ENCODE assay signal across 26 cellular contexts in genomic region chr20:64023278-64024140, GRCh38. TPM values are rescaled to one million over a fixed set of nuclear protein-coding genes. Genes with fewer than 3 reads are reported as not detected.
"Had no signal": no experiment of that assay in that cellular context is flagged by ENCODE, and none has a peak within 500 bp of the region (broad histone marks: within the 10 kb centered on the region; RNA-seq: fewer than 3 reads in every experiment).

No MANE protein-coding gene starts in this region.

- H3K27me3 ChIP-seq: hepatocyte, neutrophil, pancreas, testis, vagina had no signal

- H3K4me1 ChIP-seq: testis, vagina had no signal

- H3K9me3 Mint-ChIP-seq: activated CD4-positive, alpha-beta memory T cell treated with anti-CD3 and anti-CD28 coated beads, Interleukin-2, amount 10 ng/mL, durations not matched to agents 7 days and 5 days; activated CD4-positive, alpha-beta T cell treated with anti-CD3 and anti-CD28 coated beads, Interleukin-2, amount 10 ng/mL, durations not matched to agents 24 days and 14 days; activated T-cell treated with anti-CD3 and anti-CD28 coated beads, Interleukin-2, amount 50 U/mL, for 72 hours; dendritic cell treated with granulocyte-macrophage colony-stimulating factor and Interleukin-4, amounts not matched to agents 40 ng/mL and 50 ng/mL, for 4 days; immature natural killer cell; natural killer cell treated with Interleukin-12 subunit alpha and Interleukin-12 subunit beta and Interleukin-15 and Interleukin-18, amount 100 ng/mL, for 72 hours; T-helper 1 cell treated with Interleukin-12 subunit alpha and Interleukin-12 subunit beta and Interleukin-4 antibody, amounts not matched to agents 30 μg/mL and 1 μg/mL, for 36 hours had no signal

- H3K79me2 ChIP-seq: hepatocyte had no signal

- H3K4me3 ChIP-seq: hepatocyte, pancreas, testis, vagina had no signal

- H3K27me3 Mint-ChIP-seq: activated CD4-positive, alpha-beta memory T cell treated with anti-CD3 and anti-CD28 coated beads, Interleukin-2, amount 10 ng/mL, durations not matched to agents 7 days and 5 days; activated CD4-positive, alpha-beta T cell treated with anti-CD3 and anti-CD28 coated beads, Interleukin-2, amount 10 ng/mL, durations not matched to agents 24 days and 14 days; brain; dendritic cell treated with granulocyte-macrophage colony-stimulating factor and Interleukin-4, amounts not matched to agents 40 ng/mL and 50 ng/mL, for 4 days; natural killer cell treated with Interleukin-12 subunit alpha and Interleukin-12 subunit beta and Interleukin-15 and Interleukin-18, amount 100 ng/mL, for 72 hours had no signal

- DNase-seq: activated CD4-positive, alpha-beta memory T cell treated with anti-CD3 and anti-CD28 coated beads, Interleukin-2, amount 10 ng/mL, durations not matched to agents 7 days and 5 days; activated CD4-positive, alpha-beta T cell treated with anti-CD3 and anti-CD28 coated beads, Interleukin-2, amount 10 ng/mL, durations not matched to agents 24 days and 14 days; activated effector memory CD4-positive, alpha-beta T cell treated with anti-CD3 and anti-CD28 coated beads, Interleukin-2, amount 50 U/mL, for 16 hours; activated naive CD4-positive, alpha-beta T cell treated with anti-CD3 and anti-CD28 coated beads, Interleukin-2, amount 50 U/mL, for 16 hours; activated T-cell treated with anti-CD3 and anti-CD28 coated beads, Interleukin-2, amount 50 U/mL, for 72 hours; anterior cingulate cortex; caudate nucleus; effector CD8-positive, alpha-beta T cell; glutamatergic neuron; immature natural killer cell; left ventricle myocardium superior; midbrain; pancreas; stimulated activated CD4-positive, alpha-beta T cell treated with anti-CD3 and anti-CD28 coated beads, Interleukin-12 subunit alpha, Interleukin-12 subunit beta, amount 100 ng/mL, for 4 hours; testis; trophoblast cell had no signal

- H2AFZ ChIP-seq: hepatocyte had no signal

- H3K4me1 Mint-ChIP-seq: activated CD4-positive, alpha-beta memory T cell treated with anti-CD3 and anti-CD28 coated beads, Interleukin-2, amount 10 ng/mL, durations not matched to agents 7 days and 5 days; activated CD4-positive, alpha-beta T cell treated with anti-CD3 and anti-CD28 coated beads, Interleukin-2, amount 10 ng/mL, durations not matched to agents 24 days and 14 days; brain had no signal

- H3K9me3 ChIP-seq: neutrophil, pancreas, testis, vagina had no signal

- H3K27ac ChIP-seq: hepatocyte, neutrophil, pancreas, testis, vagina had no signal

- H3K27ac Mint-ChIP-seq: activated CD4-positive, alpha-beta memory T cell treated with anti-CD3 and anti-CD28 coated beads, Interleukin-2, amount 10 ng/mL, durations not matched to agents 7 days and 5 days; activated CD4-positive, alpha-beta T cell treated with anti-CD3 and anti-CD28 coated beads, Interleukin-2, amount 10 ng/mL, durations not matched to agents 24 days and 14 days; activated T-cell treated with anti-CD3 and anti-CD28 coated beads, Interleukin-2, amount 50 U/mL, for 72 hours; brain; dendritic cell treated with granulocyte-macrophage colony-stimulating factor and Interleukin-4, amounts not matched to agents 40 ng/mL and 50 ng/mL, for 4 days; natural killer cell treated with Interleukin-12 subunit alpha and Interleukin-12 subunit beta and Interleukin-15 and Interleukin-18, amount 100 ng/mL, for 72 hours; T-helper 1 cell treated with Interleukin-12 subunit alpha and Interleukin-12 subunit beta and Interleukin-4 antibody, amounts not matched to agents 30 μg/mL and 1 μg/mL, for 36 hours had no signal

- H3K36me3 Mint-ChIP-seq: natural killer cell treated with Interleukin-12 subunit alpha and Interleukin-12 subunit beta and Interleukin-15 and Interleukin-18, amount 100 ng/mL, for 72 hours had no signal

- H3K4me2 ChIP-seq: hepatocyte had no signal

- H3K4me3 Mint-ChIP-seq: activated CD4-positive, alpha-beta memory T cell treated with anti-CD3 and anti-CD28 coated beads, Interleukin-2, amount 10 ng/mL, durations not matched to agents 7 days and 5 days; activated CD4-positive, alpha-beta T cell treated with anti-CD3 and anti-CD28 coated beads, Interleukin-2, amount 10 ng/mL, durations not matched to agents 24 days and 14 days; activated T-cell treated with anti-CD3 and anti-CD28 coated beads, Interleukin-2, amount 50 U/mL, for 72 hours; brain; dendritic cell treated with granulocyte-macrophage colony-stimulating factor and Interleukin-4, amounts not matched to agents 40 ng/mL and 50 ng/mL, for 4 days; immature natural killer cell; natural killer cell treated with Interleukin-12 subunit alpha and Interleukin-12 subunit beta and Interleukin-15 and Interleukin-18, amount 100 ng/mL, for 72 hours; T-helper 1 cell treated with Interleukin-12 subunit alpha and Interleukin-12 subunit beta and Interleukin-4 antibody, amounts not matched to agents 30 μg/mL and 1 μg/mL, for 36 hours had no signal

- ATAC-seq: activated CD4-positive, CD25-positive, alpha-beta regulatory T cell treated with anti-CD3 and anti-CD28 coated beads, Interleukin-2, amount 50 U/mL, for 24 hours; activated T-cell treated with anti-CD3 and anti-CD28 coated beads, Interleukin-2, amount 50 U/mL, for 72 hours; esophagus mucosa; left ventricle myocardium superior; natural killer cell treated with Interleukin-12 subunit alpha and Interleukin-12 subunit beta and Interleukin-15 and Interleukin-18, amount 100 ng/mL, for 72 hours; right cardiac atrium had no signal

RNA-seq across cellular contexts. Expression of gene SOX18, which starts 25.9 kb away (rescaled TPM):
- total RNA-seq: hepatocyte; natural killer cell treated with Interleukin-12 subunit alpha and Interleukin-12 subunit beta and Interleukin-15 and Interleukin-18, amount 100 ng/mL, for 72 hours had no signal
